ENCODE assay signal across 8 cellular contexts in genomic region chr2:197498937-197499593, GRCh38. TPM values are rescaled to one million over a fixed set of nuclear protein-coding genes. Genes with fewer than 3 reads are reported as not detected.
A peak's percentile ranks its signal among the peaks of the same experiment; 100 is the strongest.
DNase-seq lines count a peak whose midpoint lies in the region; ATAC-seq, FAIRE-seq and TF ChIP-seq lines count a peak whose summit lies in the region.

No MANE protein-coding gene starts in this region.

- POLR2A ChIA-PET in CD8-positive, alpha-beta T cell (lab: Charles Lee), result interaction anchor here (0.5 to 9.5 kb wide), 15 partner anchors 8 to 700 kb away, joined by 3 to 146 read pairs (median 5); partner anchors contain the start of genes COQ10B, MARS2, MOB4 and SF3B1

- 1% methylated on average over 46 of the region's 46 CpGs for WGBS in hepatocyte (ENCODE audit: low lambda C conversion rate, missing lambda C conversion rate)

- H3K36me3 ChIP-seq in CD8-positive, alpha-beta T cell (ENCODE audit: insufficient read depth, low read length), result peaks cover 25% of the 10 kb centered on the region
- H3K36me3 ChIP-seq in astrocyte (ENCODE audit: insufficient read depth, low read length) (peaks cover 41% of the 10 kb centered on the region), hepatocyte (replicated peaks; ENCODE audit: insufficient read depth, low read depth) (peaks cover 5% of the 10 kb centered on the region)

- no peaks in the 10 kb centered on the region for H3K9me2 ChIP-seq in hepatocyte (replicated peaks; ENCODE audit: insufficient read depth)

- H2AFZ ChIP-seq in astrocyte (ENCODE audit: low read depth, low read length), result peak overlapping the region; percentile 72
- H2AFZ ChIP-seq in hepatocyte, result peak overlapping the region; percentile 43

- H3K4me1 ChIP-seq in CD8-positive, alpha-beta T cell (ENCODE audit: insufficient read depth, low read length), result peaks cover 55% of the 10 kb centered on the region
- H3K4me1 ChIP-seq in astrocyte (ENCODE audit: insufficient read depth, low read length), result peaks cover 12% of the 10 kb centered on the region
- H3K4me1 ChIP-seq in hepatocyte (ENCODE audit: insufficient read depth), result peaks cover 29% of the 10 kb centered on the region

- peak overlapping the region; percentile 85 for H3K4me2 ChIP-seq in astrocyte (ENCODE audit: low read length)
- peak overlapping the region; percentile 87 for H3K4me2 ChIP-seq in hepatocyte

- peaks cover 56% of the 10 kb centered on the region for H4K20me1 ChIP-seq in astrocyte (ENCODE audit: insufficient read depth, low read length)
- H4K20me1 ChIP-seq in hepatocyte (ENCODE audit: insufficient read depth, poor library complexity, severe bottlenecking), result peaks cover 40% of the 10 kb centered on the region

- CTCF ChIA-PET in CD8-positive, alpha-beta T cell (lab: Charles Lee), result interaction anchor here (0.9 to 1.4 kb wide), 3 partner anchors 16 to 279 kb away, joined by 3 to 4 read pairs (median 3); no protein-coding TSS in a partner anchor

- H3K4me3 Mint-ChIP-seq in CD8-positive, alpha-beta T cell, result peak overlapping the region; percentile 92
- H3K4me3 Mint-ChIP-seq in astrocyte (ENCODE audit: unreplicated experiment), result peak overlapping the region; percentile 95

- no peaks in the 10 kb centered on the region for H3K27me3 ChIP-seq in CD8-positive, alpha-beta T cell (ENCODE audit: insufficient read depth, low read length)
- H3K27me3 ChIP-seq in astrocyte (ENCODE audit: insufficient read depth, low read length), result no peaks in the 10 kb centered on the region
- H3K27me3 ChIP-seq in hepatocyte, result no peaks in the 10 kb centered on the region

- intact Hi-C loops in CD8-positive, alpha-beta T cell (cut with DNase I, micrococcal nuclease), result loop anchor here (1.0 to 10.0 kb wide), 6 partner anchors 46 to 574 kb away; partner anchors contain the start of genes COQ10B (in 1 of the 2), MARS2 (in 1 of the 2), PGAP1 (in 1 of the 2) and SF3B1 (in 1 of the 2)

- H3K27ac ChIP-seq in CD8-positive, alpha-beta T cell (ENCODE audit: low read depth, low read length), result peak overlapping the region; percentile 96
- peak overlapping the region; percentile 89 for H3K27ac ChIP-seq in astrocyte (ENCODE audit: low read depth, low read length)
- H3K27ac ChIP-seq in hepatocyte, result peak overlapping the region; percentile 91

- peaks cover 75% of the 10 kb centered on the region for H3K36me3 Mint-ChIP-seq in CD8-positive, alpha-beta T cell
- H3K36me3 Mint-ChIP-seq in astrocyte (ENCODE audit: low read depth, unreplicated experiment), result peaks cover 15% of the 10 kb centered on the region

- H3K9me3 Mint-ChIP-seq in CD8-positive, alpha-beta T cell, result no peaks in the 10 kb centered on the region
- H3K9me3 Mint-ChIP-seq in astrocyte (ENCODE audit: unreplicated experiment), result no peaks in the 10 kb centered on the region

- ATAC-seq in CD8-positive, alpha-beta T cell, result no peak
- peak; percentile 16 for ATAC-seq in GM19463 (IDR thresholded peaks at IDR 0.05; ENCODE audit: unreplicated experiment)

- H3K27me3 Mint-ChIP-seq in CD8-positive, alpha-beta T cell (ENCODE audit: low read depth), result no peaks in the 10 kb centered on the region
- H3K27me3 Mint-ChIP-seq in astrocyte (ENCODE audit: low read depth, unreplicated experiment), result no peaks in the 10 kb centered on the region

- H3K79me2 ChIP-seq in astrocyte (ENCODE audit: insufficient read depth, low read length) (peaks cover 93% of the 10 kb centered on the region), hepatocyte (peaks cover 88% of the 10 kb centered on the region)

- peak overlapping the region; percentile 61 for H3K4me3 ChIP-seq in CD8-positive, alpha-beta T cell (ENCODE audit: low read depth, low read length)
- H3K4me3 ChIP-seq in astrocyte (ENCODE audit: insufficient read depth, low read depth, low read length), result peak overlapping the region; percentile 87
- peak overlapping the region; percentile 71 for H3K4me3 ChIP-seq in hepatocyte

- H3K4me1 Mint-ChIP-seq in CD8-positive, alpha-beta T cell (ENCODE audit: low read depth), result peaks cover 64% of the 10 kb centered on the region
- peaks cover 34% of the 10 kb centered on the region for H3K4me1 Mint-ChIP-seq in astrocyte (ENCODE audit: low read depth, unreplicated experiment)

- peak overlapping the region; percentile 97 for H3K27ac Mint-ChIP-seq in CD8-positive, alpha-beta T cell
- peak overlapping the region; percentile 83 for H3K27ac Mint-ChIP-seq in astrocyte (ENCODE audit: unreplicated experiment)

- no peak for FAIRE-seq in astrocyte (lab: Jason Lieb, UNC)

- peak; percentile 6 to 63 (median 43) for DNase-seq in CD8-positive, alpha-beta T cell
- peak in 39 of 76 experiments; percentile 13 to 68 (median 31) for DNase-seq in HUDEP-2 (lab: John Stamatoyannopoulos, UW; ENCODE audit: unreplicated experiment in 76 of 76)
- DNase-seq in T follicular helper cell (ENCODE audit: low read depth), result peak; percentile 20
- peak; percentile 35 for DNase-seq in astrocyte (ENCODE audit: low read depth)
- peak; percentile 84 for DNase-seq in hepatocyte (ENCODE audit: low spot score)
- DNase-seq in renal cortical epithelial cell (ENCODE audit: low read depth), result peak; percentile 50
- no peak for DNase-seq in cerebellar nuclear complex (lab: John Stamatoyannopoulos, UW)

- no peak for TF ChIP-seq CTCF in CD8-positive, alpha-beta T cell (IDR thresholded peaks at IDR 0.05)
- TF ChIP-seq CTCF in astrocyte (IDR thresholded peaks at IDR 0.05; ENCODE audit: insufficient read depth, low read depth, low read length) (no peak), hepatocyte (IDR thresholded peaks at IDR 0.05; ENCODE audit: poor library complexity) (no peak)

- peak overlapping the region; percentile 87 for H3K9ac ChIP-seq in astrocyte (ENCODE audit: low read length)

- H3K9me3 ChIP-seq in CD8-positive, alpha-beta T cell (ENCODE audit: low read length), result no peaks in the 10 kb centered on the region
- no peaks in the 10 kb centered on the region for H3K9me3 ChIP-seq in astrocyte (ENCODE audit: insufficient read depth, low read depth, low read length)
- no peaks in the 10 kb centered on the region for H3K9me3 ChIP-seq in hepatocyte (ENCODE audit: low read depth)

RNA-seq across cellular contexts. Expression of gene HSPD1, which starts 0.6 kb away (rescaled TPM):
- 100 to 1,000 TPM; 162 to 163 TPM for total RNA-seq in CD8-positive, alpha-beta T cell
- total RNA-seq in astrocyte (292 and 329 TPM in 2 replicates), hepatocyte (327 and 339 TPM in 2 replicates), renal cortical epithelial cell (218 and 315 TPM in 2 replicates)
- polyA plus RNA-seq in hepatocyte, result 293 and 309 TPM in 2 replicates

RNA-seq across cellular contexts. Expression of gene HSPE1, which starts 1.1 kb away (rescaled TPM):
- total RNA-seq in CD8-positive, alpha-beta T cell, result 10 to 100 TPM; 76.7 to 76.8 TPM
- total RNA-seq in astrocyte (114 and 139 TPM in 2 replicates), hepatocyte (146 and 194 TPM in 2 replicates), renal cortical epithelial cell (135 and 148 TPM in 2 replicates)
- polyA plus RNA-seq in hepatocyte, result 348 and 360 TPM in 2 replicates

RNA-seq across cellular contexts. Expression of gene MOB4, which starts 16.8 kb away (rescaled TPM):
- total RNA-seq in CD8-positive, alpha-beta T cell, result 10 to 100 TPM; 32.1 to 36.5 TPM
- 30.4 and 31.0 TPM in 2 replicates for total RNA-seq in astrocyte
- total RNA-seq in hepatocyte, result 44.0 and 50.1 TPM in 2 replicates
- 42.2 and 44.1 TPM in 2 replicates for polyA plus RNA-seq in hepatocyte
- 42.6 and 45.1 TPM in 2 replicates for total RNA-seq in renal cortical epithelial cell

RNA-seq across cellular contexts. Expression of gene COQ10B, which starts 45.7 kb away (rescaled TPM):
- total RNA-seq in CD8-positive, alpha-beta T cell, result 10 to 100 TPM; 66.9 to 67.6 TPM
- 46.0 and 48.3 TPM in 2 replicates for total RNA-seq in astrocyte
- 40.2 and 44.4 TPM in 2 replicates for total RNA-seq in hepatocyte
- 40.7 and 46.1 TPM in 2 replicates for polyA plus RNA-seq in hepatocyte
- 48.3 and 81.1 TPM in 2 replicates for total RNA-seq in renal cortical epithelial cell

Comparison
In these comparisons a context has a peak if more than half of its experiments do, and no peak if none do; other contexts are left out.
1. DNase-seq: peak in CD8-positive, alpha-beta T cell (7 of 7), HUDEP-2 (39 of 76), T follicular helper cell (single experiment), astrocyte (single experiment), hepatocyte (single experiment) and renal cortical epithelial cell (single experiment); none in cerebellar nuclear complex (0 of 2).
2. Peak in every context shown above with its lines, with median percentiles within 50 percentile points of each other: H3K27ac ChIP-seq and H3K4me3 ChIP-seq.